Comparison of ENCODE assay signal across 25 cellular contexts in the genomic region with DNA sequence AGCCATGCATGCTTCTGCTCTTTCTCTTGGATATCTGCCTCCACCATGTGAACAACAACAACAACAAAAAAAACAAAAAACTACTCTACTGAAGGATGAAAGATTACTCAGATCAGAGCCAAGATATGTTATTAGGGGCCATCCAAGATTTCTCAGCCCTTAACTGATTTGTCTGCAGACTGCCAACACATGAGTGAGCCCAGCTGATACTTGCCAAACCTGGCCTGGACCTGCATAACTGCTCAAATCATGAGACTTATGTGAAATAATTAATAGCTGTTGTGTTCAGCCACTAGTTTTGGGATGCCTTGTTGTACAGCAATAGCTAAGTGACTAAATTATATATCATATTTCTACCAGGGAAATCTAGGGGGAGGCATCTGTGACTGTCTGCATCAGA.
"Had no signal": no experiment of that assay in that cellular context is flagged by ENCODE, and none has a peak within 500 bp of the region (broad histone marks: within the 10 kb centered on the region; RNA-seq: fewer than 3 reads in every experiment).

No MANE protein-coding gene starts in this region.

- H3K27ac ChIP-seq: stomach, suprapubic skin, testis, thoracic aorta, thyroid gland, tibial artery, tibial nerve, transverse colon, upper lobe of left lung, upper lobe of right lung, uterus had no signal

- DNase-seq: stimulated activated CD4-positive, alpha-beta T cell treated with anti-CD3 and anti-CD28 coated beads, Interleukin-2, amount 100 ng/mL, for 48 hours; stimulated activated CD4-positive, alpha-beta T cell treated with anti-CD3 and anti-CD28 coated beads, Interleukin-4, amount 100 ng/mL, for 1 hour; stimulated activated CD4-positive, alpha-beta T cell treated with anti-CD3 and anti-CD28 coated beads, Interleukin-4, amount 100 ng/mL, for 24 hours; stimulated activated CD4-positive, alpha-beta T cell treated with anti-CD3 and anti-CD28 coated beads, Interleukin-4, amount 100 ng/mL, for 4 hours; stimulated activated CD8-positive, alpha-beta memory T cell treated with anti-CD3 and anti-CD28 coated beads, Interleukin-4, amount 100 ng/mL, for 48 hours; stimulated activated naive B cell treated with anti-CD40 and anti-IgM and Interleukin-4, amounts not matched to agents 10 μg/mL and 1 μg/mL and 100 μg/mL, for 72 hours; stimulated activated naive CD4-positive, alpha-beta T cell; stimulated activated naive CD4-positive, alpha-beta T cell treated with Interleukin-2 at 50 U/mL for 16 hours; stimulated activated naive CD8-positive, alpha-beta T cell treated with anti-CD3 and anti-CD28 coated beads, Interleukin-15, amount 100 ng/mL, for 72 hours; stimulated activated naive CD8-positive, alpha-beta T cell treated with anti-CD3 and anti-CD28 coated beads, Interleukin-15, Interleukin-2, amounts not matched to agents 100 U/mL and 50 U/mL, for 24 hours; stomach; substantia nigra; testis; tibial artery; transverse colon; trophoblast cell; upper lobe of left lung; upper lobe of right lung; uterus had no signal

- ATAC-seq: stimulated activated effector memory CD8-positive, alpha-beta T cell treated with anti-CD3 and anti-CD28 coated beads, Interleukin-12 subunit alpha, Interleukin-12 subunit beta, amount 100 ng/mL, for 72 hours; stimulated activated memory B cell treated with anti-CD40 and anti-IgM and Interleukin-4, amounts not matched to agents 10 μg/mL and 1 μg/mL and 100 μg/mL, for 72 hours; stimulated activated naive B cell treated with anti-CD40 and anti-IgM and Interleukin-4, amounts not matched to agents 10 μg/mL and 1 μg/mL and 100 μg/mL, for 72 hours; stimulated activated naive CD8-positive, alpha-beta T cell treated with anti-CD3 and anti-CD28 coated beads, Interleukin-15, amount 100 ng/mL, for 72 hours; stimulated activated naive CD8-positive, alpha-beta T cell treated with anti-CD3 and anti-CD28 coated beads, Interleukin-15, Interleukin-2, amounts not matched to agents 100 U/mL and 50 U/mL, for 24 hours; upper lobe of right lung had no signal

- H3K27me3 ChIP-seq: stomach, suprapubic skin, testis, thyroid gland, tibial artery, tibial nerve, transverse colon, upper lobe of left lung, upper lobe of right lung, uterus had no signal

- H3K9me3 ChIP-seq: testis, thoracic aorta, thyroid gland, transverse colon, upper lobe of right lung, uterus had no signal

- H3K36me3 ChIP-seq: stomach, suprapubic skin, thoracic aorta, thyroid gland, tibial artery, tibial nerve, transverse colon, upper lobe of left lung, upper lobe of right lung, uterus had no signal

- H3K4me3 ChIP-seq: stomach, suprapubic skin, testis, thoracic aorta, thyroid gland, tibial artery, tibial nerve, transverse colon, upper lobe of left lung, upper lobe of right lung, uterus had no signal

- H3K4me1 ChIP-seq: stomach, suprapubic skin, testis, thyroid gland, tibial artery, tibial nerve, upper lobe of left lung, upper lobe of right lung, uterus had no signal
